32 cellular contexts compared by ENCODE assay signal in the genomic region with DNA sequence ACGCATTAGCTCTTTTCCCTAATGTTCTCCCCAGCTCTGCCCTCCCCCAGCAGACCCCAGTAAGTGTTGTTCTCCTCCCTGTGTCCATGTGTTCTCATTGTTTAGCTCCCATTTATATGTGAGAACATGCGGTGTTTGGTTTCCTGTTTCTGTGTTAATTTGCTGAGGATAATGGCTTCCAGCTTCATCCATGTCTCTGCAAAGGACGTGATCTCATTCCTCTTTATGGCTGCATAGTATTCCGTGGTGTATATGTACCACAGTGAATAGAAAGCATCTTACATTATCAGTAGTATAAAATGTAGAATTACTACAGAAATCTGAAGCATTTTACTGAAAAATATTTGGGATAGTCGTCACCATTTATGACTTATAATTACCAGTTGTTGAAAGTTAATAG. TPM values are rescaled to one million over a fixed set of nuclear protein-coding genes. Genes with fewer than 3 reads are reported as not detected.
"Had no signal": no experiment of that assay in that cellular context is flagged by ENCODE, and none has a peak within 500 bp of the region (broad histone marks: within the 10 kb centered on the region; RNA-seq: fewer than 3 reads in every experiment).

No MANE protein-coding gene starts in this region.

- H3K4me1 ChIP-seq: stomach, suprapubic skin, testis, thyroid gland, tibial artery, tibial nerve, transverse colon, upper lobe of left lung, upper lobe of right lung, uterus, vagina had no signal

- DNase-seq: stimulated activated CD4-positive, alpha-beta T cell treated with anti-CD3 and anti-CD28 coated beads, Interleukin-2, amount 100 ng/mL, for 48 hours; stimulated activated CD4-positive, alpha-beta T cell treated with anti-CD3 and anti-CD28 coated beads, Interleukin-4, amount 100 ng/mL, for 1 hour; stimulated activated CD4-positive, alpha-beta T cell treated with anti-CD3 and anti-CD28 coated beads, Interleukin-4, amount 100 ng/mL, for 24 hours; stimulated activated CD4-positive, alpha-beta T cell treated with anti-CD3 and anti-CD28 coated beads, Interleukin-4, amount 100 ng/mL, for 4 hours; stimulated activated CD8-positive, alpha-beta memory T cell treated with anti-CD3 and anti-CD28 coated beads, Interleukin-4, amount 100 ng/mL, for 48 hours; stimulated activated naive B cell treated with anti-CD40 and anti-IgM and Interleukin-4, amounts not matched to agents 10 μg/mL and 1 μg/mL and 100 μg/mL, for 72 hours; stimulated activated naive CD4-positive, alpha-beta T cell; stimulated activated naive CD4-positive, alpha-beta T cell treated with Interleukin-2 at 50 U/mL for 16 hours; stimulated activated naive CD8-positive, alpha-beta T cell treated with anti-CD3 and anti-CD28 coated beads, Interleukin-15, amount 100 ng/mL, for 72 hours; stimulated activated naive CD8-positive, alpha-beta T cell treated with anti-CD3 and anti-CD28 coated beads, Interleukin-15, Interleukin-2, amounts not matched to agents 100 U/mL and 50 U/mL, for 24 hours; stomach; substantia nigra; testis; thyroid gland; tibial artery; transverse colon; trophoblast cell; upper lobe of left lung; upper lobe of right lung; uterus had no signal

- ATAC-seq: stimulated activated effector memory CD8-positive, alpha-beta T cell treated with anti-CD3 and anti-CD28 coated beads, Interleukin-12 subunit alpha, Interleukin-12 subunit beta, amount 100 ng/mL, for 72 hours; stimulated activated memory B cell treated with anti-CD40 and anti-IgM and Interleukin-4, amounts not matched to agents 10 μg/mL and 1 μg/mL and 100 μg/mL, for 72 hours; stimulated activated naive B cell treated with anti-CD40 and anti-IgM and Interleukin-4, amounts not matched to agents 10 μg/mL and 1 μg/mL and 100 μg/mL, for 72 hours; stimulated activated naive CD8-positive, alpha-beta T cell treated with anti-CD3 and anti-CD28 coated beads, Interleukin-15, amount 100 ng/mL, for 72 hours; stimulated activated naive CD8-positive, alpha-beta T cell treated with anti-CD3 and anti-CD28 coated beads, Interleukin-15, Interleukin-2, amounts not matched to agents 100 U/mL and 50 U/mL, for 24 hours; upper lobe of right lung had no signal

- H3K27ac ChIP-seq: stomach, suprapubic skin, testis, thoracic aorta, thyroid gland, tibial artery, tibial nerve, transverse colon, upper lobe of left lung, upper lobe of right lung, uterus, vagina had no signal

- H3K27me3 ChIP-seq: testis, thyroid gland, upper lobe of left lung, upper lobe of right lung, uterus, vagina had no signal

- FAIRE-seq: urothelium cell line had no signal

- H3K36me3 ChIP-seq: stomach, suprapubic skin, thoracic aorta, thyroid gland, tibial artery, tibial nerve, transverse colon, upper lobe of left lung, upper lobe of right lung, uterus, vagina had no signal

- H3K4me3 ChIP-seq: stomach, suprapubic skin, testis, thoracic aorta, thyroid gland, tibial artery, tibial nerve, transverse colon, upper lobe of left lung, upper lobe of right lung, uterus, vagina had no signal

- H3K9me3 ChIP-seq: suprapubic skin, testis, thoracic aorta, thyroid gland, tibial artery, tibial nerve, transverse colon, upper lobe of left lung, upper lobe of right lung, uterus, vagina had no signal

RNA-seq across cellular contexts. Expression of gene BTNL2, which starts 54.5 kb away (rescaled TPM):
- total RNA-seq: stomach, subcutaneous adipose tissue, suprapubic skin, temporal lobe, thoracic aorta, thyroid gland, tibial nerve, transverse colon, upper lobe of left lung, upper lobe of right lung, ureter, urinary bladder, uterus, vagina had no signal
- polyA plus RNA-seq: stomach, thymus, urinary bladder had no signal
